ENCODE assay signal across 10 cellular contexts in genomic region chr1:41806472-41807155, GRCh38.
A peak's percentile ranks its signal among the peaks of the same experiment; 100 is the strongest.
DNase-seq lines count a peak whose midpoint lies in the region; ATAC-seq, FAIRE-seq and TF ChIP-seq lines count a peak whose summit lies in the region.
"Had no signal": no experiment of that assay in that cellular context is flagged by ENCODE, and none has a peak within 500 bp of the region (broad histone marks: within the 10 kb centered on the region; RNA-seq: fewer than 3 reads in every experiment).

No MANE protein-coding gene starts in this region.

- no peaks in the 10 kb centered on the region for H3K9me2 ChIP-seq in Loucy (replicated peaks; ENCODE audit: low read depth, low read length)

- H4K20me1 ChIP-seq in Loucy (ENCODE audit: insufficient read depth, low read length, poor library complexity, severe bottlenecking): no peaks in the 10 kb centered on the region

- no peaks in the 10 kb centered on the region for H3K27me3 ChIP-seq in Loucy (ENCODE audit: insufficient read depth, low read length, poor library complexity, severe bottlenecking)
- H3K27me3 ChIP-seq in thyroid gland: no peaks in the 10 kb centered on the region
- no peaks in the 10 kb centered on the region for H3K27me3 ChIP-seq in foreskin keratinocyte
- H3K27me3 ChIP-seq: esophagus muscularis mucosa, left lung had no signal

- FAIRE-seq in H54 (lab: Jason Lieb, UNC): no peak

- intact Hi-C loops in thyroid gland (cut with DNase I): loop anchor here (10.0 kb wide), 1 partner anchor 228 kb away; no protein-coding TSS in a partner anchor

- DNase-seq in Daoy (ENCODE audit: low read depth): peak; percentile 58
- DNase-seq in activated T-cell treated with anti-CD3 and anti-CD28 coated beads, Interleukin-2, amount 50 U/mL, for 48 hours: peak; percentile 72 to 78
- peak; percentile 63 to 73 for DNase-seq in stimulated activated CD4-positive, alpha-beta T cell treated with anti-CD3 and anti-CD28 coated beads, Interleukin-1b, Interleukin-23, amount 100 ng/mL, for 4 hours (ENCODE audit: low read depth in 2 of 2)
- no peak for DNase-seq in thyroid gland
- no peak for DNase-seq in foreskin keratinocyte
- DNase-seq in H54 (ENCODE audit: insufficient read length, low spot score): no peak
- DNase-seq: left lung had no signal

- H3K9ac ChIP-seq in Loucy (ENCODE audit: low read depth, low read length, poor library complexity, severe bottlenecking): no peak overlapping the region

- no peak overlapping the region for H2AFZ ChIP-seq in Loucy (ENCODE audit: low read length)

- H3K27ac ChIP-seq in thyroid gland (no peak overlapping the region), foreskin keratinocyte (no peak overlapping the region)
- H3K27ac ChIP-seq: esophagus muscularis mucosa, left lung had no signal

- no peak overlapping the region for H3K4me3 ChIP-seq in Loucy (ENCODE audit: low read length, poor library complexity, severe bottlenecking)
- H3K4me3 ChIP-seq in thyroid gland (replicated peaks in 1 of 3): no peak overlapping the region
- H3K4me3 ChIP-seq: esophagus muscularis mucosa, left lung had no signal

- ATAC-seq in HG03520 (IDR thresholded peaks at IDR 0.05; ENCODE audit: unreplicated experiment) (no peak), foreskin keratinocyte (no peak)
- ATAC-seq: left lung had no signal

- H3K4me2 ChIP-seq in Loucy (ENCODE audit: low read depth, low read length, poor library complexity, severe bottlenecking): peak overlapping the region; percentile 33

- TF ChIP-seq CTCF in Loucy (conservative IDR thresholded peaks at IDR 0.05; ENCODE audit: low read length): no peak
- TF ChIP-seq CTCF in thyroid gland (IDR thresholded peaks at IDR 0.05): no peak
- no peak for TF ChIP-seq CTCF in foreskin keratinocyte (conservative IDR thresholded peaks at IDR 0.05)

- H3F3A ChIP-seq in Loucy (ENCODE audit: low read depth): no peaks in the 10 kb centered on the region

- TF ChIP-seq POLR2A in thyroid gland (IDR thresholded peaks at IDR 0.05): no peak
- TF ChIP-seq POLR2A in H54 (IDR thresholded peaks at IDR 0.05; ENCODE audit: low read depth, low read length): no peak

- WGBS in thyroid gland, 2 donors: 91 to 92% methylated on average over 9 to 13 of the region's 17 CpGs

- H3K4me1 ChIP-seq in Loucy (ENCODE audit: insufficient read depth, low read length, poor library complexity, severe bottlenecking) (peaks cover 42% of the 10 kb centered on the region), thyroid gland (peaks cover 11% of the 10 kb centered on the region in 2 donors), foreskin keratinocyte (peaks cover 13% of the 10 kb centered on the region)

- H3K36me3 ChIP-seq in Loucy (ENCODE audit: insufficient read depth, low read length): no peaks in the 10 kb centered on the region
- H3K36me3 ChIP-seq in thyroid gland: no peaks in the 10 kb centered on the region
- H3K36me3 ChIP-seq: esophagus muscularis mucosa, left lung had no signal

- H3K79me2 ChIP-seq in Loucy (ENCODE audit: insufficient read depth, low read length): no peaks in the 10 kb centered on the region

- no peaks in the 10 kb centered on the region for H3K9me3 ChIP-seq in Loucy (ENCODE audit: insufficient read depth, low read depth, low read length)
- H3K9me3 ChIP-seq in thyroid gland: no peaks in the 10 kb centered on the region
- H3K9me3 ChIP-seq: esophagus muscularis mucosa, left lung had no signal

Comparison
In these comparisons a context has a peak if more than half of its experiments do, and no peak if none do; other contexts are left out.
1. DNase-seq: peak in Daoy (single experiment), activated T-cell treated with anti-CD3 and anti-CD28 coated beads, Interleukin-2, amount 50 U/mL, for 48 hours (2 of 2) and stimulated activated CD4-positive, alpha-beta T cell treated with anti-CD3 and anti-CD28 coated beads, Interleukin-1b, Interleukin-23, amount 100 ng/mL, for 4 hours (2 of 2); none in thyroid gland (0 of 2), foreskin keratinocyte (0 of 2) and H54 (single experiment).